ENCODE assay signal across 8 cellular contexts in genomic region chr6:53792973-53793317, GRCh38. TPM values are rescaled to one million over a fixed set of nuclear protein-coding genes. Genes with fewer than 3 reads are reported as not detected.
DNase-seq lines count a peak whose midpoint lies in the region; ATAC-seq lines count a peak whose summit lies in the region.

No MANE protein-coding gene starts in this region.

- ATAC-seq in activated CD8-positive, alpha-beta memory T cell treated with anti-CD3 and anti-CD28 coated beads, Interleukin-2, amount 10 ng/mL, durations not matched to agents 7 days and 5 days = no peak
- ATAC-seq in stimulated activated naive CD8-positive, alpha-beta T cell treated with anti-CD3 and anti-CD28 coated beads, Interleukin-15, amount 100 ng/mL, for 72 hours = no peak
- no peak for ATAC-seq in HG03139 (IDR thresholded peaks at IDR 0.05; ENCODE audit: unreplicated experiment)

- peak overlapping the region; percentile 89 for H3K4me3 Mint-ChIP-seq in activated CD8-positive, alpha-beta memory T cell treated with anti-CD3 and anti-CD28 coated beads, Interleukin-2, amount 10 ng/mL, durations not matched to agents 7 days and 5 days
- H3K4me3 Mint-ChIP-seq in activated naive CD8-positive, alpha-beta T cell = peak overlapping the region; percentile 95
- H3K4me3 Mint-ChIP-seq in immature natural killer cell = peak overlapping the region; percentile 97 to 98 (median 97)
- peak overlapping the region; percentile 87 to 96 for H3K4me3 Mint-ChIP-seq in stimulated activated naive CD8-positive, alpha-beta T cell treated with anti-CD3 and anti-CD28 coated beads, Interleukin-15, amount 100 ng/mL, for 72 hours

- H3K4me1 Mint-ChIP-seq in activated CD8-positive, alpha-beta memory T cell treated with anti-CD3 and anti-CD28 coated beads, Interleukin-2, amount 10 ng/mL, durations not matched to agents 7 days and 5 days = peaks cover 24% of the 10 kb centered on the region
- peaks cover 23% of the 10 kb centered on the region for H3K4me1 Mint-ChIP-seq in activated naive CD8-positive, alpha-beta T cell (ENCODE audit: low read depth)
- H3K4me1 Mint-ChIP-seq in immature natural killer cell = peaks cover 30 to 42% of the 10 kb centered on the region in 2 donors
- peaks cover 35% of the 10 kb centered on the region for H3K4me1 Mint-ChIP-seq in stimulated activated naive CD8-positive, alpha-beta T cell treated with anti-CD3 and anti-CD28 coated beads, Interleukin-15, amount 100 ng/mL, for 72 hours

- no peak overlapping the region for H3K27ac Mint-ChIP-seq in activated CD8-positive, alpha-beta memory T cell treated with anti-CD3 and anti-CD28 coated beads, Interleukin-2, amount 10 ng/mL, durations not matched to agents 7 days and 5 days
- no peak overlapping the region for H3K27ac Mint-ChIP-seq in activated naive CD8-positive, alpha-beta T cell
- no peak overlapping the region for H3K27ac Mint-ChIP-seq in immature natural killer cell
- H3K27ac Mint-ChIP-seq in stimulated activated naive CD8-positive, alpha-beta T cell treated with anti-CD3 and anti-CD28 coated beads, Interleukin-15, amount 100 ng/mL, for 72 hours = peak overlapping the region in 1 of 2 donors; percentile 54

- H3K27me3 Mint-ChIP-seq in activated CD8-positive, alpha-beta memory T cell treated with anti-CD3 and anti-CD28 coated beads, Interleukin-2, amount 10 ng/mL, durations not matched to agents 7 days and 5 days = peaks cover 57% of the 10 kb centered on the region
- H3K27me3 Mint-ChIP-seq in activated naive CD8-positive, alpha-beta T cell = peaks cover 15% of the 10 kb centered on the region
- H3K27me3 Mint-ChIP-seq in immature natural killer cell (ENCODE audit: low read depth in 3 of 3) = peaks cover 9 to 29% (median 15%) of the 10 kb centered on the region in 3 donors
- peaks cover 53% of the 10 kb centered on the region for H3K27me3 Mint-ChIP-seq in stimulated activated naive CD8-positive, alpha-beta T cell treated with anti-CD3 and anti-CD28 coated beads, Interleukin-15, amount 100 ng/mL, for 72 hours

- H3K9me3 Mint-ChIP-seq in activated CD8-positive, alpha-beta memory T cell treated with anti-CD3 and anti-CD28 coated beads, Interleukin-2, amount 10 ng/mL, durations not matched to agents 7 days and 5 days (ENCODE audit: low read depth) = peaks cover 5% of the 10 kb centered on the region
- H3K9me3 Mint-ChIP-seq in activated naive CD8-positive, alpha-beta T cell (ENCODE audit: low read depth) = peaks cover 7% of the 10 kb centered on the region
- H3K9me3 Mint-ChIP-seq in immature natural killer cell = peaks cover 0 to 16% (median 8%) of the 10 kb centered on the region in 6 donors
- peaks cover 3 to 7% of the 10 kb centered on the region in 2 donors for H3K9me3 Mint-ChIP-seq in stimulated activated naive CD8-positive, alpha-beta T cell treated with anti-CD3 and anti-CD28 coated beads, Interleukin-15, amount 100 ng/mL, for 72 hours

- CTCF ChIA-PET in activated CD8-positive, alpha-beta memory T cell treated with anti-CD3 and anti-CD28 coated beads, Interleukin-2, amount 10 ng/mL, durations not matched to agents 7 days and 5 days (lab: Charles Lee) = interaction anchor here (0.8 to 4.8 kb wide), 5 partner anchors 58 to 73 kb away, joined by 3 to 21 read pairs (median 12); no protein-coding TSS in a partner anchor

- DNase-seq in activated CD8-positive, alpha-beta memory T cell treated with anti-CD3 and anti-CD28 coated beads, Interleukin-2, amount 10 ng/mL, durations not matched to agents 7 days and 5 days = no peak
- DNase-seq in activated CD8-positive, alpha-beta memory T cell treated with anti-CD3 and anti-CD28 coated beads, Interleukin-2, amount 50 U/mL, for 4 hours = no peak
- DNase-seq in immature natural killer cell (no peak), retina (no peak), HPDE6-E6E7 (ENCODE audit: extremely low spot score) (no peak)
- no peak for DNase-seq in stimulated activated naive CD8-positive, alpha-beta T cell treated with anti-CD3 and anti-CD28 coated beads, Interleukin-15, amount 100 ng/mL, for 72 hours

- peaks cover 2% of the 10 kb centered on the region for H3K36me3 Mint-ChIP-seq in activated CD8-positive, alpha-beta memory T cell treated with anti-CD3 and anti-CD28 coated beads, Interleukin-2, amount 10 ng/mL, durations not matched to agents 7 days and 5 days
- H3K36me3 Mint-ChIP-seq in activated naive CD8-positive, alpha-beta T cell = peaks cover 4% of the 10 kb centered on the region
- peaks cover 0 to 5% (median 4%) of the 10 kb centered on the region in 3 donors for H3K36me3 Mint-ChIP-seq in immature natural killer cell

RNA-seq across cellular contexts. Expression of gene LRRC1, which starts 1.9 kb away (rescaled TPM):
- 1 to 10 TPM; 4.5 to 4.6 TPM for total RNA-seq in activated CD8-positive, alpha-beta memory T cell treated with anti-CD3 and anti-CD28 coated beads, Interleukin-2, amount 10 ng/mL, durations not matched to agents 7 days and 5 days
- 1 to 10 TPM; 1.6 to 2.8 (median 2.7) TPM for polyA plus RNA-seq in immature natural killer cell
